ENCODE assay signal across 28 cellular contexts in the genomic region with DNA sequence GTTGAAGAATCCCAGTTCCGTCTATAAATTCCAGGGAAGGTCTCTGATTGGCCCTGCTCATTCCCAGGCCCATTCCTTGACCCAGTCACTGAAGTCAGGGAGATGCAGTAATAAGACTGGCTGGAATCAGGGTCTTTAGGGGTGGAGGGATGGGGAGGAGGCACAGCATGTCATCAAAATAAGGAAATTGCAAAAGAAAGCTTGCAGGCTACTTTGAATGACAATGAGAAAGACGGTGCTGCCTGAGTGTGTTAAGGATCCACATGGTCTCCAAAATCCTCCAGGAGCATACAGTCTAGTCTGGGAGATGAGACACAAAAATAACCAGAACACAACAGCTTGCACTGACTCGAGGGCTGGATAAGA. TPM values are rescaled to one million over a fixed set of nuclear protein-coding genes. Genes with fewer than 3 reads are reported as not detected.
DNase-seq lines count a peak whose midpoint lies in the region; ATAC-seq and TF ChIP-seq lines count a peak whose summit lies in the region.
"Had no signal": no experiment of that assay in that cellular context is flagged by ENCODE, and none has a peak within 500 bp of the region (broad histone marks: within the 10 kb centered on the region; RNA-seq: fewer than 3 reads in every experiment).

No MANE protein-coding gene starts in this region.

- H3K4me1 ChIP-seq in left ventricle myocardium inferior (peaks cover 36% of the 10 kb centered on the region), esophagus squamous epithelium (peaks cover 0 to 24% (median 0%) of the 10 kb centered on the region in 3 donors), neural progenitor cell (peaks cover 11% of the 10 kb centered on the region), transverse colon (peaks cover 6 to 15% (median 10%) of the 10 kb centered on the region in 4 donors)
- H3K4me1 ChIP-seq: Caco-2 had no signal

- H3K9ac ChIP-seq in neural progenitor cell, result no peak overlapping the region

- CTCF ChIA-PET in MCF 10A (lab: Yijun Ruan, JAX), result interaction anchor here (0.6 to 3.3 kb wide), 6 partner anchors 12 to 317 kb away, joined by 3 to 15 read pairs (median 6); no protein-coding TSS in a partner anchor

- TF ChIP-seq CTCF in left ventricle myocardium inferior (IDR thresholded peaks at IDR 0.05; ENCODE audit: borderline replicate concordance) (no peak), esophagus squamous epithelium (IDR thresholded peaks at IDR 0.05) (no peak), neural progenitor cell (IDR thresholded peaks at IDR 0.05) (no peak), transverse colon (IDR thresholded peaks at IDR 0.05) (no peak), MCF 10A (IDR thresholded peaks at IDR 0.05; ENCODE audit: unreplicated experiment) (no peak)

- POLR2A ChIA-PET in MCF 10A (lab: Yijun Ruan, JAX), result interaction anchor here (0.6 kb wide), 1 partner anchor 37 kb away, joined by 3 read pairs; no protein-coding TSS in a partner anchor

- peak overlapping the region; percentile 96 for H3K27ac ChIP-seq in left ventricle myocardium inferior (replicated peaks)
- peak overlapping the region; percentile 21 to 87 (median 85) for H3K27ac ChIP-seq in esophagus squamous epithelium
- no peak overlapping the region for H3K27ac ChIP-seq in neural progenitor cell
- peak overlapping the region; percentile 86 to 96 (median 89) for H3K27ac ChIP-seq in transverse colon
- H3K27ac ChIP-seq: brain microvascular endothelial cell, HL-60 had no signal

- in situ Hi-C loops in transverse colon (cut with MboI; ENCODE audit: low pct_ligation_motif_present in 1 of 4, low pct_unique_long_range_greater_than_20kb in 1 of 4, low sequenced_read_pairs in 3 of 4), result no loop called here

- H3K4me3 ChIP-seq in left ventricle myocardium inferior (no peak overlapping the region), esophagus squamous epithelium (no peak overlapping the region), neural progenitor cell (no peak overlapping the region), transverse colon (no peak overlapping the region)
- H3K4me3 ChIP-seq: upper lobe of left lung had no signal

- intact Hi-C loops in left ventricle myocardium inferior (cut with micrococcal nuclease), result no loop called here
- intact Hi-C loops in Right ventricle myocardium inferior (cut with DNase I), result loop anchor here (5.0 kb wide), 1 partner anchor 231 kb away; no protein-coding TSS in a partner anchor
- intact Hi-C loops in esophagus squamous epithelium (cut with DNase I), result no loop called here
- intact Hi-C loops in transverse colon (cut with DNase I; ENCODE audit: low total_unique reads), result no loop called here
- intact Hi-C loops in MCF 10A (cut with micrococcal nuclease), result no loop called here

- H4K20me1 ChIP-seq in neural progenitor cell (ENCODE audit: low read depth), result no peaks in the 10 kb centered on the region

- H3K27me3 ChIP-seq in left ventricle myocardium inferior (ENCODE audit: low read depth) (peaks cover 69% of the 10 kb centered on the region), esophagus squamous epithelium (peaks cover 0 to 65% (median 5%) of the 10 kb centered on the region in 4 donors), neural progenitor cell (peaks cover 29% of the 10 kb centered on the region), transverse colon (peaks cover 36% of the 10 kb centered on the region)

- no peak overlapping the region for H3K4me2 ChIP-seq in neural progenitor cell

- no TSS peak for BruUV-seq in MCF 10A (replicated peaks; lab: Mats Ljungman, UMichigan)

- ATAC-seq in Right ventricle myocardium inferior (no peak), GM19397 (IDR thresholded peaks at IDR 0.05; ENCODE audit: unreplicated experiment) (no peak)
- ATAC-seq in activated T-cell treated with anti-CD3 and anti-CD28 coated beads, Interleukin-2, amount 50 U/mL, for 72 hours (replicated peaks in 1 of 2), result no peak
- ATAC-seq: activated naive CD8-positive, alpha-beta T cell treated with anti-CD3 and anti-CD28 coated beads, Interleukin-2, amount 50 U/mL, for 24 hours; stimulated activated naive CD8-positive, alpha-beta T cell treated with anti-CD3 and anti-CD28 coated beads, Interleukin-15, amount 100 ng/mL, for 72 hours had no signal

- TF ChIP-seq POLR2A in esophagus squamous epithelium (IDR thresholded peaks at IDR 0.05), result no peak
- TF ChIP-seq POLR2A in transverse colon (IDR thresholded peaks at IDR 0.05), result no peak

- H3K4me1 Mint-ChIP-seq in neural progenitor cell, result peaks cover 24% of the 10 kb centered on the region
- no peaks in the 10 kb centered on the region for H3K4me1 Mint-ChIP-seq in activated T-cell treated with anti-CD3 and anti-CD28 coated beads, Interleukin-2, amount 50 U/mL, for 72 hours (ENCODE audit: low read depth)
- H3K4me1 Mint-ChIP-seq in MCF 10A (ENCODE audit: insufficient read depth, unreplicated experiment), result no peaks in the 10 kb centered on the region
- H3K4me1 Mint-ChIP-seq: activated B cell treated with CpG ODN at 0.5 μM for 24 hours; activated naive CD8-positive, alpha-beta T cell treated with anti-CD3 and anti-CD28 coated beads, Interleukin-2, amount 50 U/mL, for 24 hours had no signal

- TF ChIP-seq EP300 in transverse colon (IDR thresholded peaks at IDR 0.05; ENCODE audit: low read depth), result no peak

- peaks cover 16% of the 10 kb centered on the region for H3K9me3 ChIP-seq in left ventricle myocardium inferior (replicated peaks)
- H3K9me3 ChIP-seq in esophagus squamous epithelium, result peaks cover 0 to 12% (median 12%) of the 10 kb centered on the region in 3 donors
- no peaks in the 10 kb centered on the region for H3K9me3 ChIP-seq in neural progenitor cell (ENCODE audit: low read depth)
- peaks cover 0 to 3% of the 10 kb centered on the region in 2 donors for H3K9me3 ChIP-seq in transverse colon

- H3K36me3 ChIP-seq in left ventricle myocardium inferior, result peaks cover 13% of the 10 kb centered on the region
- no peaks in the 10 kb centered on the region for H3K36me3 ChIP-seq in esophagus squamous epithelium
- H3K36me3 ChIP-seq in neural progenitor cell, result no peaks in the 10 kb centered on the region
- no peaks in the 10 kb centered on the region for H3K36me3 ChIP-seq in transverse colon
- H3K36me3 ChIP-seq: brain microvascular endothelial cell, upper lobe of left lung had no signal

- H3K79me2 ChIP-seq in neural progenitor cell (ENCODE audit: low read depth), result no peaks in the 10 kb centered on the region

- 41 to 44% methylated on average over 3 of the region's 3 CpGs for WGBS in esophagus squamous epithelium, 2 donors
- 50 to 54% methylated on average over 1 to 3 of the region's 3 CpGs for WGBS in transverse colon (ENCODE audit: low coverage in 1 of 2), 2 donors

- H3K36me3 Mint-ChIP-seq in neural progenitor cell (no peaks in the 10 kb centered on the region), MCF 10A (ENCODE audit: insufficient read depth, unreplicated experiment) (no peaks in the 10 kb centered on the region)
- H3K36me3 Mint-ChIP-seq in activated T-cell treated with anti-CD3 and anti-CD28 coated beads, Interleukin-2, amount 50 U/mL, for 72 hours (ENCODE audit: insufficient read depth in 2 of 2), result peaks cover 0 to 2% of the 10 kb centered on the region in 2 donors

- peaks cover 6% of the 10 kb centered on the region for H3F3A ChIP-seq in neural progenitor cell (ENCODE audit: low read depth)

- H3K27me3 Mint-ChIP-seq in neural progenitor cell (ENCODE audit: insufficient read depth, low read depth), result peaks cover 10% of the 10 kb centered on the region
- H3K27me3 Mint-ChIP-seq in activated T-cell treated with anti-CD3 and anti-CD28 coated beads, Interleukin-2, amount 50 U/mL, for 72 hours (ENCODE audit: low read depth), result peaks cover 30% of the 10 kb centered on the region
- no peaks in the 10 kb centered on the region for H3K27me3 Mint-ChIP-seq in MCF 10A (ENCODE audit: insufficient read depth, unreplicated experiment)

- H2AFZ ChIP-seq in neural progenitor cell (replicated peaks), result no peak overlapping the region

- H3K4me3 Mint-ChIP-seq in neural progenitor cell (no peak overlapping the region), MCF 10A (ENCODE audit: unreplicated experiment) (no peak overlapping the region)
- no peak overlapping the region for H3K4me3 Mint-ChIP-seq in activated T-cell treated with anti-CD3 and anti-CD28 coated beads, Interleukin-2, amount 50 U/mL, for 72 hours
- H3K4me3 Mint-ChIP-seq: activated B cell treated with CpG ODN at 0.5 μM for 24 hours; activated CD4-positive, alpha-beta memory T cell treated with anti-CD3 and anti-CD28 coated beads for 36 hours; activated naive CD8-positive, alpha-beta T cell treated with anti-CD3 and anti-CD28 coated beads, Interleukin-2, amount 50 U/mL, for 24 hours; neural crest cell; stimulated activated naive CD8-positive, alpha-beta T cell treated with anti-CD3 and anti-CD28 coated beads, Interleukin-15, amount 100 ng/mL, for 72 hours had no signal

- H3K9me3 Mint-ChIP-seq in neural progenitor cell (peaks cover 10% of the 10 kb centered on the region), MCF 10A (ENCODE audit: unreplicated experiment) (no peaks in the 10 kb centered on the region)
- H3K9me3 Mint-ChIP-seq in activated T-cell treated with anti-CD3 and anti-CD28 coated beads, Interleukin-2, amount 50 U/mL, for 72 hours, result peaks cover 1 to 2% of the 10 kb centered on the region in 2 donors
- H3K9me3 Mint-ChIP-seq: activated naive CD8-positive, alpha-beta T cell treated with anti-CD3 and anti-CD28 coated beads, Interleukin-2, amount 50 U/mL, for 24 hours; neural crest cell; stimulated activated naive CD8-positive, alpha-beta T cell treated with anti-CD3 and anti-CD28 coated beads, Interleukin-15, amount 100 ng/mL, for 72 hours had no signal

- DNase-seq in left ventricle myocardium inferior (no peak), Right ventricle myocardium inferior (ENCODE audit: missing footprints) (no peak), esophagus squamous epithelium (lab: John Stamatoyannopoulos, UW) (no peak), neural progenitor cell (ENCODE audit: low spot score) (no peak), transverse colon (no peak), MCF 10A (ENCODE audit: unreplicated experiment) (no peak)
- DNase-seq in activated T-cell treated with anti-CD3 and anti-CD28 coated beads, Interleukin-2, amount 50 U/mL, for 72 hours, result no peak
- DNase-seq: activated B cell treated with CpG ODN at 0.5 μM for 24 hours; activated CD4-positive, alpha-beta memory T cell treated with anti-CD3 and anti-CD28 coated beads for 36 hours; activated gamma-delta T cell; activated naive CD8-positive, alpha-beta T cell treated with anti-CD3 and anti-CD28 coated beads, Interleukin-2, amount 50 U/mL, for 24 hours; brain microvascular endothelial cell; Caco-2; DND-41; effector CD8-positive, alpha-beta T cell; MM.1S; NCI-H146; NCI-H2171; NCI-H524 treated with DMSO at 0.1 percent for 48 hours; RPMI8226; stimulated activated CD4-positive, alpha-beta T cell treated with anti-CD3 and anti-CD28 coated beads, Interleukin-12 subunit alpha, Interleukin-12 subunit beta, amount 100 ng/mL, for 4 hours; stimulated activated naive CD8-positive, alpha-beta T cell treated with anti-CD3 and anti-CD28 coated beads, Interleukin-15, amount 100 ng/mL, for 72 hours; upper lobe of left lung had no signal

- H3K27ac Mint-ChIP-seq in neural progenitor cell, result peak overlapping the region; percentile 50
- H3K27ac Mint-ChIP-seq in activated T-cell treated with anti-CD3 and anti-CD28 coated beads, Interleukin-2, amount 50 U/mL, for 72 hours, result no peak overlapping the region
- no peak overlapping the region for H3K27ac Mint-ChIP-seq in MCF 10A (ENCODE audit: low read depth, unreplicated experiment)
- H3K27ac Mint-ChIP-seq: activated B cell treated with CpG ODN at 0.5 μM for 24 hours; activated CD4-positive, alpha-beta memory T cell treated with anti-CD3 and anti-CD28 coated beads for 36 hours; activated naive CD8-positive, alpha-beta T cell treated with anti-CD3 and anti-CD28 coated beads, Interleukin-2, amount 50 U/mL, for 24 hours; stimulated activated naive CD8-positive, alpha-beta T cell treated with anti-CD3 and anti-CD28 coated beads, Interleukin-15, amount 100 ng/mL, for 72 hours had no signal

RNA-seq across cellular contexts. Expression of a gene that starts 2.0 kb away (rescaled TPM):
- 15,954 TPM for total RNA-seq in left ventricle myocardium inferior
- 13,356 TPM for total RNA-seq in Right ventricle myocardium inferior
- total RNA-seq in esophagus squamous epithelium, result 1,000 to 10,000 TPM in 1 of 4 donors, 100 to 1,000 TPM in 3; 120 to 2,698 (median 303) TPM
- 0.31 TPM in 1 of 2 replicates, not detected in the other for total RNA-seq in neural progenitor cell (ENCODE audit: low replicate concordance)
- over 10,000 TPM in 1 of 4 donors, 1,000 to 10,000 TPM in 2, 100 to 1,000 TPM in 1; 1,000 to 12,373 (median 1,519) TPM for total RNA-seq in transverse colon
- total RNA-seq in activated T-cell treated with anti-CD3 and anti-CD28 coated beads, Interleukin-2, amount 50 U/mL, for 72 hours, result under 1 TPM in 1 of 2 donors, not detected in 1; 0.10 TPM
- total RNA-seq in MCF 10A (2022), result not detected in 2 replicates
- total RNA-seq: activated B cell treated with CpG ODN at 0.5 μM for 24 hours; activated CD4-positive, alpha-beta memory T cell treated with anti-CD3 and anti-CD28 coated beads for 36 hours; Caco-2; glomerular endothelial cell; pulmonary artery endothelial cell had no signal

RNA-seq across cellular contexts. Expression of a gene that starts 18.4 kb away (rescaled TPM):
- total RNA-seq in left ventricle myocardium inferior (145 TPM), Right ventricle myocardium inferior (119 TPM), esophagus squamous epithelium (10 to 100 TPM in 1 of 4 donors, 1 to 10 TPM in 3; 3.8 to 29.0 (median 5.0) TPM), neural progenitor cell (ENCODE audit: low replicate concordance) (5.6 and 18.4 TPM in 2 replicates), transverse colon (10 to 100 TPM; 26.5 to 95.8 (median 48.5) TPM), MCF 10A (2022) (23.3 and 25.7 TPM in 2 replicates)
- total RNA-seq in activated T-cell treated with anti-CD3 and anti-CD28 coated beads, Interleukin-2, amount 50 U/mL, for 72 hours, result 1 to 10 TPM; 4.8 to 6.9 TPM

RNA-seq across cellular contexts. Expression of a gene that starts 28.5 kb away (rescaled TPM):
- total RNA-seq in left ventricle myocardium inferior (73.0 TPM), Right ventricle myocardium inferior (66.6 TPM), esophagus squamous epithelium (10 to 100 TPM; 36.7 to 82.4 (median 39.5) TPM), neural progenitor cell (ENCODE audit: low replicate concordance) (36.6 and 120 TPM in 2 replicates), transverse colon (100 to 1,000 TPM in 2 of 4 donors, 10 to 100 TPM in 2; 61.3 to 142 (median 104) TPM), MCF 10A (2022) (81.3 and 81.5 TPM in 2 replicates)
- total RNA-seq in activated T-cell treated with anti-CD3 and anti-CD28 coated beads, Interleukin-2, amount 50 U/mL, for 72 hours, result 10 to 100 TPM; 61.5 to 71.0 TPM

Comparison
In these comparisons a context has a peak if more than half of its experiments do, and no peak if none do; other contexts are left out.
1. RNA of a gene that starts 2.0 kb away (total RNA-seq): 15,954 TPM in left ventricle myocardium inferior (single experiment), 13,356 TPM in Right ventricle myocardium inferior (single experiment), 1,000 to 12,373 TPM in transverse colon and 120 to 2,698 TPM in esophagus squamous epithelium; 0.10 TPM in activated T-cell treated with anti-CD3 and anti-CD28 coated beads, Interleukin-2, amount 50 U/mL, for 72 hours, 0.31 TPM in neural progenitor cell and not detected in MCF 10A; every median in the first group is over 10 times any median in the second.